Comparison of ENCODE assay signal across 22 cellular contexts in genomic region chr10:124665558-124665957, GRCh38.
A peak's percentile ranks its signal among the peaks of the same experiment; 100 is the strongest.
DNase-seq lines count a peak whose midpoint lies in the region; ATAC-seq and TF ChIP-seq lines count a peak whose summit lies in the region.
"Had no signal": no experiment of that assay in that cellular context is flagged by ENCODE, and none has a peak within 500 bp of the region (broad histone marks: within the 10 kb centered on the region; RNA-seq: fewer than 3 reads in every experiment).

No MANE protein-coding gene starts in this region.

- H3K27ac Mint-ChIP-seq in CD4-positive, CD25-positive, alpha-beta regulatory T cell = peak overlapping the region; percentile 47 to 84 (median 77)
- H3K27ac Mint-ChIP-seq in activated B cell treated with CpG ODN at 0.5 μM for 24 hours = peak overlapping the region; percentile 61
- H3K27ac Mint-ChIP-seq: GM23338, nephron progenitor cell had no signal

- no peak overlapping the region for H3K4ac ChIP-seq in mesenchymal stem cell (ENCODE audit: low read depth in 1 of 2, low read length in 2 of 2)

- intact Hi-C loops in activated B cell treated with CpG ODN at 0.5 μM for 24 hours (cut with micrococcal nuclease) (no loop called here), PC-9 (cut with micrococcal nuclease; ENCODE audit: unreplicated experiment) (no loop called here)

- no peak overlapping the region for H2AK5ac ChIP-seq in mesenchymal stem cell (ENCODE audit: low read length, severe bottlenecking)

- peaks cover 56% of the 10 kb centered on the region for H3K4me1 ChIP-seq in CD4-positive, CD25-positive, alpha-beta regulatory T cell (ENCODE audit: control insufficient read depth, insufficient read depth, low read length, poor library complexity, severe bottlenecking)
- H3K4me1 ChIP-seq in mesenchymal stem cell (ENCODE audit: control insufficient read depth, insufficient read depth, low read depth, low read length) = peaks cover 6% of the 10 kb centered on the region
- no peaks in the 10 kb centered on the region for H3K4me1 ChIP-seq in PC-9 (replicated peaks; ENCODE audit: insufficient read depth)
- H3K4me1 ChIP-seq: body of pancreas had no signal

- 85% methylated on average over 8 of the region's 8 CpGs for WGBS in mesenchymal stem cell

- H3K79me1 ChIP-seq in mesenchymal stem cell (replicated peaks; ENCODE audit: low read length, poor library complexity, severe bottlenecking) = peaks cover 41% of the 10 kb centered on the region

- POLR2A ChIA-PET in activated B cell treated with CpG ODN at 0.5 μM for 24 hours (lab: Charles Lee) = interaction anchor here (1.3 kb wide), 1 partner anchor 21 kb away, joined by 4 read pairs; no protein-coding TSS in a partner anchor
- POLR2A ChIA-PET in PC-9 (lab: Charles Lee; ENCODE audit: unreplicated experiment) = no interaction called here

- peaks cover 15% of the 10 kb centered on the region for H3K36me3 Mint-ChIP-seq in CD4-positive, CD25-positive, alpha-beta regulatory T cell
- peaks cover 64% of the 10 kb centered on the region for H3K36me3 Mint-ChIP-seq in activated B cell treated with CpG ODN at 0.5 μM for 24 hours (ENCODE audit: low read depth)

- ATAC-seq in CD4-positive, CD25-positive, alpha-beta regulatory T cell (ENCODE audit: low read depth in 2 of 2) = no peak
- ATAC-seq in activated B cell treated with CpG ODN at 0.5 μM for 24 hours (ENCODE audit: low read depth) (no peak), omental fat pad (ENCODE audit: low FRiP score) (no peak), GM19467 (IDR thresholded peaks at IDR 0.05; ENCODE audit: unreplicated experiment) (no peak)
- ATAC-seq: body of pancreas, GM23338 had no signal

- CTCF ChIA-PET in activated B cell treated with CpG ODN at 0.5 μM for 24 hours (lab: Charles Lee) (no interaction called here), PC-9 (lab: Charles Lee) (no interaction called here)

- H3K27ac ChIP-seq in CD4-positive, CD25-positive, alpha-beta regulatory T cell (ENCODE audit: insufficient read depth, low read length, poor library complexity, severe bottlenecking) = peak overlapping the region; percentile 6
- H3K27ac ChIP-seq in mesenchymal stem cell (ENCODE audit: low read length, poor library complexity, severe bottlenecking) (no peak overlapping the region), PC-9 (no peak overlapping the region)
- H3K27ac ChIP-seq: body of pancreas, coronary artery, suprapubic skin had no signal

- no peaks in the 10 kb centered on the region for H4K20me1 ChIP-seq in PC-9 (ENCODE audit: insufficient read depth)

- H3K18ac ChIP-seq in mesenchymal stem cell (ENCODE audit: low read depth in 1 of 2, low read length in 2 of 2) = no peak overlapping the region

- peak overlapping the region in 1 of 2 experiments; percentile 18 for H3K14ac ChIP-seq in mesenchymal stem cell (ENCODE audit: low read length in 2 of 2)

- H3K23ac ChIP-seq in mesenchymal stem cell (ENCODE audit: low read length in 2 of 2) = no peak overlapping the region

- H3K27me3 ChIP-seq in CD4-positive, CD25-positive, alpha-beta regulatory T cell (ENCODE audit: control insufficient read depth, insufficient read depth, low read length) = no peaks in the 10 kb centered on the region
- H3K27me3 ChIP-seq in mesenchymal stem cell (ENCODE audit: control insufficient read depth in 1 of 2, insufficient read depth in 1 of 2, low read length in 2 of 2) (no peaks in the 10 kb centered on the region), PC-9 (ENCODE audit: insufficient read depth, low read depth) (no peaks in the 10 kb centered on the region)
- H3K27me3 ChIP-seq: body of pancreas, suprapubic skin had no signal

- H3K9ac ChIP-seq in mesenchymal stem cell (ENCODE audit: low read length) = no peak overlapping the region

- no peaks in the 10 kb centered on the region for H3K9me2 ChIP-seq in PC-9 (ENCODE audit: insufficient read depth)

- H3K4me1 Mint-ChIP-seq in CD4-positive, CD25-positive, alpha-beta regulatory T cell = peaks cover 5 to 82% (median 42%) of the 10 kb centered on the region in 4 donors
- peaks cover 41% of the 10 kb centered on the region for H3K4me1 Mint-ChIP-seq in activated B cell treated with CpG ODN at 0.5 μM for 24 hours

- no peak overlapping the region for H4K91ac ChIP-seq in mesenchymal stem cell (ENCODE audit: low read length)

- H3K9me3 Mint-ChIP-seq in CD4-positive, CD25-positive, alpha-beta regulatory T cell = no peaks in the 10 kb centered on the region
- H3K9me3 Mint-ChIP-seq in activated B cell treated with CpG ODN at 0.5 μM for 24 hours = no peaks in the 10 kb centered on the region
- H3K9me3 Mint-ChIP-seq: GM23338, nephron progenitor cell had no signal

- H4K8ac ChIP-seq in mesenchymal stem cell (ENCODE audit: low read length) = no peak overlapping the region

- H3K4me2 ChIP-seq in mesenchymal stem cell (ENCODE audit: low read length, poor library complexity, severe bottlenecking) (no peak overlapping the region), PC-9 (no peak overlapping the region)
- H3K4me2 ChIP-seq: GM23338 had no signal

- TF ChIP-seq CTCF in activated B cell treated with CpG ODN at 0.5 μM for 24 hours (IDR thresholded peaks at IDR 0.05) (no peak), omental fat pad (IDR thresholded peaks at IDR 0.05) (no peak), PC-9 (conservative IDR thresholded peaks at IDR 0.05) (no peak)

- no TSS peak for BruUV-seq in PC-9 (replicated peaks; lab: Mats Ljungman, UMichigan)

- H3K4me3 Mint-ChIP-seq in CD4-positive, CD25-positive, alpha-beta regulatory T cell = peak overlapping the region in 1 of 4 donors; percentile 47
- H3K4me3 Mint-ChIP-seq in activated B cell treated with CpG ODN at 0.5 μM for 24 hours = no peak overlapping the region
- H3K4me3 Mint-ChIP-seq: GM23338, nephron progenitor cell had no signal

- no peak overlapping the region for H2BK5ac ChIP-seq in mesenchymal stem cell (ENCODE audit: low read depth, low read length, poor library complexity, severe bottlenecking)

- no peaks in the 10 kb centered on the region for H3F3A ChIP-seq in PC-9 (ENCODE audit: insufficient read depth, low read depth)

- peaks cover 57% of the 10 kb centered on the region for H3K36me3 ChIP-seq in CD4-positive, CD25-positive, alpha-beta regulatory T cell (ENCODE audit: control insufficient read depth, insufficient read depth, low read length)
- H3K36me3 ChIP-seq in mesenchymal stem cell (ENCODE audit: control insufficient read depth in 1 of 2, insufficient read depth in 2 of 2, low read depth in 1 of 2, low read length in 2 of 2) = peaks cover 5 to 34% of the 10 kb centered on the region in 2 experiments
- H3K36me3 ChIP-seq in PC-9 (ENCODE audit: low read depth) = no peaks in the 10 kb centered on the region

- H3K27me3 Mint-ChIP-seq in CD4-positive, CD25-positive, alpha-beta regulatory T cell = peaks cover 4% of the 10 kb centered on the region
- no peaks in the 10 kb centered on the region for H3K27me3 Mint-ChIP-seq in activated B cell treated with CpG ODN at 0.5 μM for 24 hours

- no peak overlapping the region for H2BK12ac ChIP-seq in mesenchymal stem cell (ENCODE audit: low read length in 2 of 2)

- no peaks in the 10 kb centered on the region for H3K9me3 ChIP-seq in CD4-positive, CD25-positive, alpha-beta regulatory T cell (ENCODE audit: control insufficient read depth in 2 of 2, low read length in 2 of 2)
- H3K9me3 ChIP-seq in mesenchymal stem cell (ENCODE audit: control insufficient read depth, low read length) = no peaks in the 10 kb centered on the region
- no peaks in the 10 kb centered on the region for H3K9me3 ChIP-seq in PC-9 (ENCODE audit: insufficient read depth, low read depth)
- H3K9me3 ChIP-seq: body of pancreas, suprapubic skin had no signal

- DNase-seq in CD4-positive, CD25-positive, alpha-beta regulatory T cell = no peak
- DNase-seq in EH (ENCODE audit: low read depth) (peak; percentile 77), activated B cell treated with CpG ODN at 0.5 μM for 24 hours (no peak), mesenchymal stem cell (peak; percentile 31), omental fat pad (ENCODE audit: low spot score) (no peak), RKO (ENCODE audit: low spot score) (no peak), PC-9 (no peak)
- DNase-seq: activated CD4-positive, CD25-positive, alpha-beta regulatory T cell; body of pancreas; head of caudate nucleus; kidney; NCI-H1417 treated with DMSO at 0.1 percent for 48 hours; NCI-H524 treated with DMSO at 0.1 percent for 48 hours; nephron progenitor cell; SHP77 treated with DMSO at 0.1 percent for 48 hours; small intestine; stimulated activated CD4-positive, alpha-beta T cell treated with anti-CD3 and anti-CD28 coated beads, Interleukin-4, amount 100 ng/mL, for 24 hours; T-helper 2 cell had no signal

- no peak overlapping the region for H2BK120ac ChIP-seq in mesenchymal stem cell (ENCODE audit: low read depth, low read length)

- H3K79me2 ChIP-seq in PC-9 (ENCODE audit: low read depth) = no peaks in the 10 kb centered on the region

- H2BK15ac ChIP-seq in mesenchymal stem cell (ENCODE audit: low read depth, poor library complexity, severe bottlenecking) = no peak overlapping the region

- H2AFZ ChIP-seq in mesenchymal stem cell (ENCODE audit: low read depth, low read length) (no peak overlapping the region), PC-9 (no peak overlapping the region)
- H2AFZ ChIP-seq: GM23338 had no signal

- no peak overlapping the region for H3K4me3 ChIP-seq in CD4-positive, CD25-positive, alpha-beta regulatory T cell (ENCODE audit: low read depth, low read length)
- H3K4me3 ChIP-seq in mesenchymal stem cell (ENCODE audit: insufficient read depth in 1 of 2, low read depth in 1 of 2, low read length in 2 of 2) = no peak overlapping the region
- no peak overlapping the region for H3K4me3 ChIP-seq in PC-9
- H3K4me3 ChIP-seq: body of pancreas, coronary artery, GM23338, suprapubic skin had no signal

Comparison
In these comparisons a context has a peak if more than half of its experiments do, and no peak if none do; other contexts are left out.
1. DNase-seq: peak in EH (single experiment) and mesenchymal stem cell (single experiment); none in CD4-positive, CD25-positive, alpha-beta regulatory T cell (0 of 3), activated B cell treated with CpG ODN at 0.5 μM for 24 hours (single experiment), omental fat pad (single experiment), RKO (single experiment) and PC-9 (0 of 2).